ENCODE assay signal across 8 cellular contexts in genomic region chr7:152464312-152465117, GRCh38. TPM values are rescaled to one million over a fixed set of nuclear protein-coding genes. Genes with fewer than 3 reads are reported as not detected.
DNase-seq lines count a peak whose midpoint lies in the region; ATAC-seq, FAIRE-seq and TF ChIP-seq lines count a peak whose summit lies in the region.

No MANE protein-coding gene starts in this region.

- peak; percentile 29 for ATAC-seq in HG02973 (IDR thresholded peaks at IDR 0.05; ENCODE audit: unreplicated experiment)

- DNase-seq in AG09319 (ENCODE audit: extremely low read depth, low read depth) (peak; percentile 59), GM18507 (ENCODE audit: extremely low spot score, insufficient read length, low read depth) (peak; percentile 64), NCI-H2171 treated with DMSO at 0.1 percent for 48 hours (lab: John Stamatoyannopoulos, UW) (peak; percentile 73), ecto neural progenitor cell (ENCODE audit: low spot score) (peak; percentile 89), lung microvascular endothelial cell (ENCODE audit: low read depth in 2 of 2) (peak; percentile 86 to 92)
- DNase-seq in activated CD4-positive, alpha-beta T cell treated with anti-CD3 and anti-CD28 coated beads, Interleukin-2, amount 50 U/mL, for 24 hours (ENCODE audit: low read depth in 1 of 2, low spot score in 1 of 2), result peak; percentile 66
- peak; percentile 16 to 58 (median 35) for DNase-seq in stimulated activated CD4-positive, alpha-beta T cell treated with anti-CD3 and anti-CD28 coated beads, TNF-alpha, amount 100 ng/mL, for 1 hour (ENCODE audit: low read depth in 3 of 3, low spot score in 1 of 3)

- no peak for TF ChIP-seq CTCF in AG09319 (IDR thresholded peaks at IDR 0.05; ENCODE audit: low read depth, low read length)

- FAIRE-seq in GM18507 (lab: Jason Lieb, UNC), result peak; percentile 69

RNA-seq across cellular contexts. Expression of gene KMT2C, which starts 28.7 kb away (rescaled TPM):
- 16.1 and 34.5 TPM in 2 replicates for total RNA-seq in lung microvascular endothelial cell

Comparison
In these comparisons a context has a peak if more than half of its experiments do, and no peak if none do; other contexts are left out.
1. Peak in every context shown above with its lines: DNase-seq and ATAC-seq.
2. DNase-seq: peak in every context shown above with its lines; median percentile 89 in ecto neural progenitor cell; 89 in lung microvascular endothelial cell; 73 in NCI-H2171 treated with DMSO at 0.1 percent for 48 hours; 66 in activated CD4-positive, alpha-beta T cell treated with anti-CD3 and anti-CD28 coated beads, Interleukin-2, amount 50 U/mL, for 24 hours; 64 in GM18507; 59 in AG09319; 35 in stimulated activated CD4-positive, alpha-beta T cell treated with anti-CD3 and anti-CD28 coated beads, TNF-alpha, amount 100 ng/mL, for 1 hour.